ENCODE assay signal across 8 cellular contexts in the genomic region with DNA sequence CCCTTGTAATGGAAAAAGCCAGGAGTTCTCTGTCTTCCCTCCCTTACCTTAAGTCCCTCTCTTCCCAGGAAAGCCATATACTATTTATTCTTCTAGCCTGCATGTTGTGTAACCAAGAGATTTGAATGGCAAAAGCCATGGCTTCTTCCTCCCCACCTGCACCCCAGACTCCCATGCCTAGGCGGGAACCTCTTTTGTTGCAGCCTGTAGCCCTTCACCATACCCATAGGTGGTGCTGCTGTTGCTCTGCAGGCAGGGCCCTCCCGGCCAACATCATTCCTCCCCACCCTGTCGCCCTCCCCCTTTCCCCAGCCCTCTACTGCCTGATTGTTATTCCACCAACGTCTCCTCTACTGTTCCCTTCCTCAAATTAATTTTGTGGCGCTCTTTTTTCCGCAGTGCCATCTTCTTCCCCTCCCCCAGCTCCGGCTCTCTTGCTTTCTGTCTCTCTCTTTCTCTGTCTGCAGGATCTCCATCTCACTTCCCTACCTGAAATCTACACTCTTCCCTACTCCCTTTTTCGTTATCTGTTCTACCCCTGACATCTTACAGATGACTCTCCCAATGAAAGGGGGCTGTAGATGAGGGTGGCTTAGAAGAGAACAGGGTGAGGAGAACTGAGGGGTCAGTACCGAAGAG. TPM values are rescaled to one million over a fixed set of nuclear protein-coding genes. Genes with fewer than 3 reads are reported as not detected.
DNase-seq lines count a peak whose midpoint lies in the region; ATAC-seq and TF ChIP-seq lines count a peak whose summit lies in the region.

No MANE protein-coding gene starts in this region.

- H3K4me2 ChIP-seq in parathyroid adenoma (ENCODE audit: low read length) (no peak overlapping the region), trophoblast cell (ENCODE audit: low read length) (no peak overlapping the region)

- no peak overlapping the region for H3K4me3 ChIP-seq in parathyroid adenoma (ENCODE audit: low read depth, low read length)
- H3K4me3 ChIP-seq in trophoblast cell (ENCODE audit: low read depth, low read length) = no peak overlapping the region

- no peak overlapping the region for H3K27ac ChIP-seq in parathyroid adenoma
- H3K27ac ChIP-seq in trophoblast cell (ENCODE audit: low read depth, low read length) = no peak overlapping the region

- no peak overlapping the region for H2BK120ac ChIP-seq in trophoblast cell (ENCODE audit: insufficient read depth, low read length, poor library complexity)

- ATAC-seq in HG03108 (IDR thresholded peaks at IDR 0.05; ENCODE audit: unreplicated experiment) (no peak), left lobe of liver (no peak)

- no peak overlapping the region for H4K91ac ChIP-seq in trophoblast cell (ENCODE audit: low read depth, low read length)

- H3K27me3 ChIP-seq in parathyroid adenoma (ENCODE audit: control insufficient read depth, insufficient read depth, low read length) (no peaks in the 10 kb centered on the region), trophoblast cell (ENCODE audit: insufficient read depth, low read length) (no peaks in the 10 kb centered on the region)

- no peak overlapping the region for H3K18ac ChIP-seq in trophoblast cell (ENCODE audit: low read length)

- no peak overlapping the region for H3K23ac ChIP-seq in trophoblast cell (ENCODE audit: low read length)

- no peak overlapping the region for H4K8ac ChIP-seq in trophoblast cell (ENCODE audit: low read depth, low read length)

- no peak overlapping the region for H3K4ac ChIP-seq in trophoblast cell (ENCODE audit: low read depth, low read length)

- no peaks in the 10 kb centered on the region for H3K79me1 ChIP-seq in trophoblast cell (ENCODE audit: low read length)

- TF ChIP-seq CTCF in GM12872 (IDR thresholded peaks at IDR 0.05; ENCODE audit: insufficient read depth, low read depth, low read length) = peak; percentile 68
- peak; percentile 24 for TF ChIP-seq CTCF in parathyroid adenoma (IDR thresholded peaks at IDR 0.05)

- H3K4me1 ChIP-seq in parathyroid adenoma (no peaks in the 10 kb centered on the region), trophoblast cell (ENCODE audit: control insufficient read depth in 1 of 2, insufficient read depth in 2 of 2, low read length in 2 of 2) (no peaks in the 10 kb centered on the region)

- DNase-seq in AG08396 (ENCODE audit: low spot score) = peak; percentile 37
- DNase-seq in NCI-H2227 treated with DMSO at 0.1 percent for 48 hours (lab: John Stamatoyannopoulos, UW) = peak; percentile 88
- DNase-seq in cerebellum (ENCODE audit: low spot score) = peak; percentile 92
- no peak for DNase-seq in trophoblast cell
- no peak for DNase-seq in left lobe of liver (ENCODE audit: low spot score)

- H2BK5ac ChIP-seq in trophoblast cell (ENCODE audit: low read depth, low read length, poor library complexity) = no peak overlapping the region

- no peak overlapping the region for H4K12ac ChIP-seq in trophoblast cell (ENCODE audit: low read depth, low read length)

- WGBS in trophoblast cell (ENCODE audit: extremely low coverage, insufficient coverage, insufficient read length) = no CpG with 5 or more reads among the region's 9 CpGs

- H3K9ac ChIP-seq in parathyroid adenoma = no peak overlapping the region
- H3K9ac ChIP-seq in trophoblast cell (ENCODE audit: low read length) = no peak overlapping the region

- H3K79me2 ChIP-seq in parathyroid adenoma (peaks cover 29% of the 10 kb centered on the region), trophoblast cell (ENCODE audit: control insufficient read depth, insufficient read depth, low read length, poor library complexity) (no peaks in the 10 kb centered on the region)

- H3K9me3 ChIP-seq in parathyroid adenoma (ENCODE audit: control insufficient read depth, low read length) (no peaks in the 10 kb centered on the region), trophoblast cell (ENCODE audit: insufficient read depth, low read depth, low read length) (no peaks in the 10 kb centered on the region)

- no peak overlapping the region for H2BK12ac ChIP-seq in trophoblast cell (ENCODE audit: low read length)

- H3K36me3 ChIP-seq in parathyroid adenoma (ENCODE audit: control insufficient read depth, insufficient read depth, low read length) (no peaks in the 10 kb centered on the region), trophoblast cell (ENCODE audit: control insufficient read depth in 1 of 2, insufficient read depth in 2 of 2, low read length in 2 of 2) (peaks cover 2 to 14% of the 10 kb centered on the region in 2 experiments)

- H3K14ac ChIP-seq in trophoblast cell (ENCODE audit: low read length) = no peak overlapping the region

- H2AK5ac ChIP-seq in trophoblast cell (ENCODE audit: low read length) = no peak overlapping the region

- H2AFZ ChIP-seq in parathyroid adenoma = no peak overlapping the region
- no peak overlapping the region for H2AFZ ChIP-seq in trophoblast cell (ENCODE audit: insufficient read depth, low read length, poor library complexity)

RNA-seq across cellular contexts. Expression of a gene that starts 13.8 kb away (rescaled TPM):
- total RNA-seq in cerebellum = 33.4 TPM
- polyA plus RNA-seq in trophoblast cell (2013) = 67.2 and 67.4 TPM in 2 replicates
- total RNA-seq in left lobe of liver = 12.1 TPM

RNA-seq across cellular contexts. Expression of a gene that starts 47.9 kb away (rescaled TPM):
- total RNA-seq in cerebellum (2.2 TPM), left lobe of liver (not detected)
- polyA plus RNA-seq in trophoblast cell (2013) = not detected in 2 replicates

Comparison
In these comparisons a context has a peak if more than half of its experiments do, and no peak if none do; other contexts are left out.
1. DNase-seq: peak in AG08396 (single experiment), NCI-H2227 treated with DMSO at 0.1 percent for 48 hours (single experiment) and cerebellum (single experiment); none in trophoblast cell (0 of 2) and left lobe of liver (single experiment).